Comparison of ENCODE assay signal across 9 cellular contexts in the genomic region with DNA sequence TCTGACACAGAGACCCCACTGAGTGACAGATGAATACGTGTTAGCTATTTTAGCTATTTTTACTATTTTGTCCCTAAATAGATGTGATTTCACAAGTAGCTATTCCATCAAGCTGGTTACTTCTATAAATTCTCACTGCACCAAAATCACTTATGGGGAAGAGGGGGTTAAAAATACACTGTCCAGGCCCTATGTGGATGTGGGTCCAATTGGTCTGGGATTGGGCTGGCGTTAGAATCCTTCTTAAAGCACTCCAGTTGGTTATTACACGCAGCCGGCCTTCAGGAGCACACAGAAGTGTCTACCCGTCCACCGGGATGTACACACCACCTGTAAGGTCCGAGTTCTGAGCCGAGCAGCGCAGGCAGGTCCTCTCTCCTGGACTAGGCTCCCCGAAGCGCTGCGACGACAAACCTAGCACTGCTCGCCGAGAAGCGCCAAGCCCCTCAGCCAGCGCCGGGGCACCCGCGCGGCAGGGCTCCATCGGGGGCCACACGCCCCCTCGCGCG.
DNase-seq lines count a peak whose midpoint lies in the region; ATAC-seq, FAIRE-seq and TF ChIP-seq lines count a peak whose summit lies in the region.
"Had no signal": no experiment of that assay in that cellular context is flagged by ENCODE, and none has a peak within 500 bp of the region (broad histone marks: within the 10 kb centered on the region; RNA-seq: fewer than 3 reads in every experiment).

No MANE protein-coding gene starts in this region.

- TF ChIP-seq CTCF in OCI-LY7 (conservative IDR thresholded peaks at IDR 0.05; ENCODE audit: low read length) (no peak), H1 (IDR thresholded peaks at IDR 0.05; ENCODE audit: control extremely low read depth in 1 of 3, insufficient read depth in 1 of 3, low read depth in 1 of 3, low read length in 3 of 3) (no peak)

- no peaks in the 10 kb centered on the region for H3K9me2 ChIP-seq in OCI-LY7 (ENCODE audit: insufficient read depth, low read length)

- no peak overlapping the region for H4K91ac ChIP-seq in H1 (replicated peaks; ENCODE audit: insufficient read length, low read length)

- peak in 1 of 2 donors; percentile 22 for ATAC-seq in natural killer cell treated with Interleukin-12 subunit alpha and Interleukin-12 subunit beta and Interleukin-15 and Interleukin-18, amount 100 ng/mL, for 72 hours

- peak overlapping the region; percentile 55 for H3K27ac ChIP-seq in OCI-LY7 (ENCODE audit: low read depth, low read length, poor library complexity, severe bottlenecking)
- no peak overlapping the region for H3K27ac ChIP-seq in H1 (ENCODE audit: low read depth, low read length)

- 0 out of 2 replicates have a peak overlapping the region, but pooled peaks have one; percentile 41 for H3K18ac ChIP-seq in H1 (ENCODE audit: extremely low read depth, low read length)

- no TSS peak for BruUV-seq in OCI-LY7 (replicated peaks; lab: Mats Ljungman, UMichigan)

- peaks cover 0 to 7% (median 5%) of the 10 kb centered on the region in 4 experiments; a peak in 6 of 7 replicates for H3K27me3 ChIP-seq in H1 (replicated peaks in 1 of 4; ENCODE audit: control insufficient read depth in 3 of 4, extremely low read depth in 1 of 4, insufficient read depth in 3 of 4, low read length in 3 of 4)

- H3K4me1 Mint-ChIP-seq in activated CD4-positive, alpha-beta T cell treated with anti-CD3 and anti-CD28 coated beads, Interleukin-2, amount 10 ng/mL, durations not matched to agents 7 days and 5 days: peaks cover 62% of the 10 kb centered on the region
- peaks cover 69 to 77% of the 10 kb centered on the region in 2 donors for H3K4me1 Mint-ChIP-seq in natural killer cell treated with Interleukin-12 subunit alpha and Interleukin-12 subunit beta and Interleukin-15 and Interleukin-18, amount 100 ng/mL, for 72 hours (ENCODE audit: low read depth in 2 of 2)

- no peaks in the 10 kb centered on the region; the same call in 1 of the 2 replicates for H3K79me1 ChIP-seq in H1 (ENCODE audit: low read depth, low read length)

- 7% methylated on average over 16 of the region's 26 CpGs; no CpG with 5 or more reads in 1 of the 2 experiments for WGBS in H1 (ENCODE audit: extremely low coverage in 1 of 2, insufficient coverage in 1 of 2, insufficient read length in 1 of 2, insufficient replicate concordance in 2 of 2, low coverage in 1 of 2, low lambda C conversion rate in 2 of 2, missing lambda C conversion rate in 1 of 2), 2 experiments

- H3K14ac ChIP-seq in H1 (ENCODE audit: insufficient read length): no peak overlapping the region

- no peak for TF ChIP-seq EP300 in H1 (IDR thresholded peaks at IDR 0.05; ENCODE audit: borderline replicate concordance in 1 of 2, low read depth in 2 of 2, low read length in 2 of 2)

- H4K20me1 ChIP-seq in OCI-LY7 (ENCODE audit: insufficient read depth, low read length) (peaks cover 28% of the 10 kb centered on the region), H1 (replicated peaks in 1 of 2; ENCODE audit: control insufficient read depth in 1 of 2, insufficient read depth in 2 of 2, low read length in 2 of 2) (peaks cover 2 to 3% of the 10 kb centered on the region in 2 experiments)

- H2BK120ac ChIP-seq in H1 (replicated peaks; ENCODE audit: low read depth, low read length): no peak overlapping the region

- peak overlapping the region; percentile 66; the same call in 1 of the 2 replicates for H4K8ac ChIP-seq in H1 (ENCODE audit: extremely low read depth, insufficient read depth, low read length)

- H3K36me3 Mint-ChIP-seq in activated CD4-positive, alpha-beta T cell treated with anti-CD3 and anti-CD28 coated beads, Interleukin-2, amount 10 ng/mL, durations not matched to agents 7 days and 5 days (ENCODE audit: low read depth): peaks cover 32% of the 10 kb centered on the region
- peaks cover 6% of the 10 kb centered on the region for H3K36me3 Mint-ChIP-seq in natural killer cell treated with Interleukin-12 subunit alpha and Interleukin-12 subunit beta and Interleukin-15 and Interleukin-18, amount 100 ng/mL, for 72 hours

- peaks cover 91% of the 10 kb centered on the region for H3K79me2 ChIP-seq in OCI-LY7 (ENCODE audit: insufficient read depth, low read depth, low read length)
- H3K79me2 ChIP-seq in H1 (ENCODE audit: control insufficient read depth in 1 of 2, insufficient read depth in 2 of 2, low read length in 2 of 2): peaks cover 0 to 48% of the 10 kb centered on the region in 2 experiments; a peak in 3 of 4 replicates

- H2BK15ac ChIP-seq in H1 (ENCODE audit: low read length): no peak overlapping the region

- DNase-seq in activated CD4-positive, alpha-beta T cell treated with anti-CD3 and anti-CD28 coated beads, Interleukin-2, amount 10 ng/mL, durations not matched to agents 7 days and 5 days: no peak
- DNase-seq in activated CD4-positive, alpha-beta T cell treated with anti-CD3 and anti-CD28 coated beads for 4 hours: no peak
- DNase-seq in OCI-LY7 (ENCODE audit: low spot score) (no peak), H1 (ENCODE audit: low read depth in 1 of 2, low spot score in 2 of 2) (no peak), posterior vena cava (ENCODE audit: low spot score) (no peak), T-helper 9 cell (no peak), NCI-H1694 (lab: John Stamatoyannopoulos, UW) (no peak)
- DNase-seq in natural killer cell treated with Interleukin-12 subunit alpha and Interleukin-12 subunit beta and Interleukin-15 and Interleukin-18, amount 100 ng/mL, for 72 hours (ENCODE audit: low spot score): no peak

- H3K27ac Mint-ChIP-seq in activated CD4-positive, alpha-beta T cell treated with anti-CD3 and anti-CD28 coated beads, Interleukin-2, amount 10 ng/mL, durations not matched to agents 7 days and 5 days: peak overlapping the region; percentile 86
- H3K27ac Mint-ChIP-seq in natural killer cell treated with Interleukin-12 subunit alpha and Interleukin-12 subunit beta and Interleukin-15 and Interleukin-18, amount 100 ng/mL, for 72 hours: peak overlapping the region; percentile 28 to 68

- no peak overlapping the region for H3K56ac ChIP-seq in H1 (replicated peaks; ENCODE audit: insufficient read length, low read depth, low read length)

- no peaks in the 10 kb centered on the region for H3K9me3 Mint-ChIP-seq in activated CD4-positive, alpha-beta T cell treated with anti-CD3 and anti-CD28 coated beads, Interleukin-2, amount 10 ng/mL, durations not matched to agents 7 days and 5 days
- no peaks in the 10 kb centered on the region for H3K9me3 Mint-ChIP-seq in natural killer cell treated with Interleukin-12 subunit alpha and Interleukin-12 subunit beta and Interleukin-15 and Interleukin-18, amount 100 ng/mL, for 72 hours

- H2BK5ac ChIP-seq in H1 (ENCODE audit: low read depth, low read length): no peak overlapping the region

- H3K4me2 ChIP-seq in OCI-LY7 (ENCODE audit: low read length) (peak overlapping the region; percentile 100), H1 (ENCODE audit: insufficient read depth in 1 of 2, low read depth in 2 of 2, low read length in 2 of 2) (peak overlapping the region; percentile 91 to 96)

- H3K4ac ChIP-seq in H1 (replicated peaks; ENCODE audit: insufficient read length, low read depth, low read length): no peak overlapping the region

- CTCF ChIA-PET in activated CD4-positive, alpha-beta T cell treated with anti-CD3 and anti-CD28 coated beads, Interleukin-2, amount 10 ng/mL, durations not matched to agents 7 days and 5 days (lab: Charles Lee): interaction anchor here (0.6 to 2.2 kb wide), 7 partner anchors 17 to 681 kb away, joined by 3 to 6 read pairs (median 3); no protein-coding TSS in a partner anchor
- CTCF ChIA-PET in OCI-LY7 (lab: Charles Lee; ENCODE audit: unreplicated experiment) (interaction anchor here (0.8 to 0.9 kb wide), 2 partner anchors 9 to 17 kb away, joined by 3 read pairs; no protein-coding TSS in a partner anchor), H1 (lab: Charles Lee; ENCODE audit: partially characterized antibody) (interaction anchor here (1.3 to 2.3 kb wide), 2 partner anchors 36 to 197 kb away, joined by 3 to 7 read pairs; no protein-coding TSS in a partner anchor)

- peak overlapping the region; percentile 76 for H3K4me3 Mint-ChIP-seq in activated CD4-positive, alpha-beta T cell treated with anti-CD3 and anti-CD28 coated beads, Interleukin-2, amount 10 ng/mL, durations not matched to agents 7 days and 5 days
- H3K4me3 Mint-ChIP-seq in natural killer cell treated with Interleukin-12 subunit alpha and Interleukin-12 subunit beta and Interleukin-15 and Interleukin-18, amount 100 ng/mL, for 72 hours: peak overlapping the region; percentile 57

- H3K27me3 Mint-ChIP-seq in activated CD4-positive, alpha-beta T cell treated with anti-CD3 and anti-CD28 coated beads, Interleukin-2, amount 10 ng/mL, durations not matched to agents 7 days and 5 days: no peaks in the 10 kb centered on the region
- H3K27me3 Mint-ChIP-seq in natural killer cell treated with Interleukin-12 subunit alpha and Interleukin-12 subunit beta and Interleukin-15 and Interleukin-18, amount 100 ng/mL, for 72 hours: no peaks in the 10 kb centered on the region

- H4K5ac ChIP-seq in H1 (ENCODE audit: insufficient read length, low read depth, low read length): peak overlapping the region; percentile 2

- H3K4me3 ChIP-seq in OCI-LY7 (ENCODE audit: low read depth, low read length, poor library complexity, severe bottlenecking): peak overlapping the region; percentile 75
- H3K4me3 ChIP-seq in H1 (ENCODE audit: extremely low read depth in 1 of 4, insufficient read depth in 2 of 4, low read depth in 3 of 4, low read length in 4 of 4): peak overlapping the region; percentile 47 to 72 (median 62)

- H2AFZ ChIP-seq in OCI-LY7 (ENCODE audit: low read length): no peak overlapping the region
- H2AFZ ChIP-seq in H1 (ENCODE audit: low read length): peak overlapping the region; percentile 77; the same call in 1 of the 2 replicates

- POLR2A ChIA-PET in activated CD4-positive, alpha-beta T cell treated with anti-CD3 and anti-CD28 coated beads, Interleukin-2, amount 10 ng/mL, durations not matched to agents 7 days and 5 days (lab: Charles Lee): no interaction called here
- POLR2A ChIA-PET in OCI-LY7 (lab: Charles Lee): interaction anchor here (0.8 to 11.0 kb wide), 7 partner anchors 14 to 117 kb away, joined by 3 to 186 read pairs (median 4); no protein-coding TSS in a partner anchor
- POLR2A ChIA-PET in H1 (lab: Charles Lee; ENCODE audit: partially characterized antibody): interaction anchor here (1.2 kb wide), 1 partner anchor 14 kb away, joined by 3 read pairs; no protein-coding TSS in a partner anchor

- no peak overlapping the region for H2BK12ac ChIP-seq in H1 (ENCODE audit: low read depth, low read length)

- H3K9ac ChIP-seq in H1 (replicated peaks in 1 of 4; ENCODE audit: extremely low read depth in 1 of 4, low read depth in 3 of 4, low read length in 3 of 4): peak overlapping the region; percentile 9 to 62 (median 51); a peak in 6 of 7 replicates

- no peak for TF ChIP-seq RAD21 in H1 (IDR thresholded peaks at IDR 0.05 in 1 of 2, conservative IDR thresholded peaks at IDR 0.05 in 1 of 2; ENCODE audit: low read depth in 2 of 2, low read length in 2 of 2)

- no peak overlapping the region for H2BK20ac ChIP-seq in H1 (ENCODE audit: low read length)

- peaks cover 55% of the 10 kb centered on the region for H3K36me3 ChIP-seq in OCI-LY7 (ENCODE audit: insufficient read depth, low read length)
- H3K36me3 ChIP-seq in H1 (ENCODE audit: control insufficient read depth in 2 of 4, insufficient read depth in 4 of 4, low read length in 3 of 4): peaks cover 0 to 3% (median 0%) of the 10 kb centered on the region in 4 experiments; a peak in 1 of 8 replicates

- no peak overlapping the region for H2AK5ac ChIP-seq in H1 (ENCODE audit: low read depth, low read length)

- no peak overlapping the region for H3K23ac ChIP-seq in H1 (ENCODE audit: insufficient read length)

- TF ChIP-seq POLR2A in H1 (IDR thresholded peaks at IDR 0.05; ENCODE audit: control extremely low read depth in 1 of 2, low read depth in 2 of 2, low read length in 2 of 2): no peak

- no peak for FAIRE-seq in H1 (lab: Jason Lieb, UNC)
- FAIRE-seq: endometrium had no signal

- H3K4me1 ChIP-seq in OCI-LY7 (ENCODE audit: insufficient read depth, low read length, poor library complexity, severe bottlenecking) (peaks cover 35% of the 10 kb centered on the region), H1 (replicated peaks in 1 of 4; ENCODE audit: control insufficient read depth in 3 of 4, insufficient read depth in 4 of 4, low read length in 3 of 4) (peaks cover 5 to 17% (median 11%) of the 10 kb centered on the region in 4 experiments; a peak in 5 of 7 replicates)

- intact Hi-C loops in OCI-LY7 (cut with micrococcal nuclease; ENCODE audit: unreplicated experiment) (loop anchor here (5.0 kb wide), 1 partner anchor 143 kb away; no protein-coding TSS in a partner anchor), posterior vena cava (cut with DNase I) (loop anchor here in 1 of 2 donors (5.0 kb wide), 1 partner anchor 222 kb away; a partner anchor contains a TSS)

- peaks cover 27% of the 10 kb centered on the region; the same call in 1 of the 2 replicates for H3K23me2 ChIP-seq in H1 (ENCODE audit: low read depth, low read length)

- H3K9me3 ChIP-seq in OCI-LY7 (ENCODE audit: low read length) (no peaks in the 10 kb centered on the region), H1 (ENCODE audit: insufficient read depth in 2 of 2, low read depth in 1 of 2, low read length in 1 of 2) (no peaks in the 10 kb centered on the region)
